8 cellular contexts compared by ENCODE assay signal in genomic region chr16:85330694-85331188, GRCh38.
DNase-seq lines count a peak whose midpoint lies in the region; TF ChIP-seq lines count a peak whose summit lies in the region.

No MANE protein-coding gene starts in this region.

- DNase-seq in activated CD4-positive, alpha-beta T cell treated with anti-CD3 and anti-CD28 coated beads, Interleukin-2, amount 10 ng/mL, durations not matched to agents 24 days and 14 days: peak; percentile 75
- no peak for DNase-seq in activated CD4-positive, alpha-beta T cell treated with anti-CD3 and anti-CD28 coated beads for 4 hours
- DNase-seq in SK-N-MC (ENCODE audit: low read depth, low spot score): no peak
- peak; percentile 87 for DNase-seq in fibroblast of mammary gland (ENCODE audit: low read depth)
- no peak for DNase-seq in ecto neural progenitor cell (ENCODE audit: low spot score)
- DNase-seq in NCI-H187 (lab: John Stamatoyannopoulos, UW): no peak

- no peak overlapping the region for H3K4me3 Mint-ChIP-seq in activated CD4-positive, alpha-beta T cell treated with anti-CD3 and anti-CD28 coated beads, Interleukin-2, amount 10 ng/mL, durations not matched to agents 24 days and 14 days

- peaks cover 14% of the 10 kb centered on the region for H3K4me1 Mint-ChIP-seq in activated CD4-positive, alpha-beta T cell treated with anti-CD3 and anti-CD28 coated beads, Interleukin-2, amount 10 ng/mL, durations not matched to agents 24 days and 14 days

- H3K9ac ChIP-seq in SK-N-MC (ENCODE audit: insufficient read length) (no peak overlapping the region), parathyroid adenoma (no peak overlapping the region)

- H3K4me1 ChIP-seq in parathyroid adenoma: peaks cover 5% of the 10 kb centered on the region

- H3K36me3 Mint-ChIP-seq in activated CD4-positive, alpha-beta T cell treated with anti-CD3 and anti-CD28 coated beads, Interleukin-2, amount 10 ng/mL, durations not matched to agents 24 days and 14 days (ENCODE audit: low read depth): no peaks in the 10 kb centered on the region

- intact Hi-C loops in activated CD4-positive, alpha-beta T cell treated with anti-CD3 and anti-CD28 coated beads, Interleukin-2, amount 10 ng/mL, durations not matched to agents 24 days and 14 days (cut with micrococcal nuclease): loop anchor here (1.0 kb wide), 1 partner anchor 27 kb away; no protein-coding TSS in a partner anchor

- H3K9me3 ChIP-seq in SK-N-MC (ENCODE audit: low read depth, low read length) (no peaks in the 10 kb centered on the region), parathyroid adenoma (ENCODE audit: control insufficient read depth, low read length) (no peaks in the 10 kb centered on the region)

- no peaks in the 10 kb centered on the region for H3K27me3 ChIP-seq in parathyroid adenoma (ENCODE audit: control insufficient read depth, insufficient read depth, low read length)

- no peak overlapping the region for H2AFZ ChIP-seq in parathyroid adenoma

- peak overlapping the region; percentile 50; the same call in 1 of the 2 replicates for H3K27ac ChIP-seq in SK-N-MC
- H3K27ac ChIP-seq in parathyroid adenoma: no peak overlapping the region

- H3K36me3 ChIP-seq in SK-N-MC (ENCODE audit: insufficient read depth, low read length): no peaks in the 10 kb centered on the region
- no peaks in the 10 kb centered on the region for H3K36me3 ChIP-seq in parathyroid adenoma (ENCODE audit: control insufficient read depth, insufficient read depth, low read length)

- no peak for TF ChIP-seq EP300 in Ishikawa (IDR thresholded peaks at IDR 0.05; ENCODE audit: borderline replicate concordance)

- H3K79me2 ChIP-seq in parathyroid adenoma: peaks cover 6% of the 10 kb centered on the region

- peaks cover 11% of the 10 kb centered on the region for H3K27me3 Mint-ChIP-seq in activated CD4-positive, alpha-beta T cell treated with anti-CD3 and anti-CD28 coated beads, Interleukin-2, amount 10 ng/mL, durations not matched to agents 24 days and 14 days

- no peak overlapping the region for H3K27ac Mint-ChIP-seq in activated CD4-positive, alpha-beta T cell treated with anti-CD3 and anti-CD28 coated beads, Interleukin-2, amount 10 ng/mL, durations not matched to agents 24 days and 14 days

- H3K4me2 ChIP-seq in parathyroid adenoma (ENCODE audit: low read length): no peak overlapping the region

- no peaks in the 10 kb centered on the region for H3K9me3 Mint-ChIP-seq in activated CD4-positive, alpha-beta T cell treated with anti-CD3 and anti-CD28 coated beads, Interleukin-2, amount 10 ng/mL, durations not matched to agents 24 days and 14 days

- H3K4me3 ChIP-seq in SK-N-MC (no peak overlapping the region), fibroblast of mammary gland (ENCODE audit: control insufficient read depth, low read depth, low read length) (no peak overlapping the region), parathyroid adenoma (ENCODE audit: low read depth, low read length) (no peak overlapping the region)

- TF ChIP-seq CTCF in fibroblast of mammary gland (conservative IDR thresholded peaks at IDR 0.05; ENCODE audit: control insufficient read depth, insufficient read depth, low read depth, low read length) (peak; percentile 61), parathyroid adenoma (IDR thresholded peaks at IDR 0.05) (peak; percentile 37)

- TF ChIP-seq RAD21 in Ishikawa (IDR thresholded peaks at IDR 0.05; ENCODE audit: low read depth): peak; percentile 48

TF ChIP-seq in Ishikawa, 13 proteins besides CTCF, POLR2A, EP300 and RAD21:
- TF ChIP-seq MAX (IDR thresholded peaks at IDR 0.05) (peak; percentile 90), YY1 (IDR thresholded peaks at IDR 0.05; ENCODE audit: low read depth) (no peak), NFIC (IDR thresholded peaks at IDR 0.05) (no peak), USF1 (IDR thresholded peaks at IDR 0.05) (peak; percentile 78), ZBTB7A (IDR thresholded peaks at IDR 0.05; ENCODE audit: low read depth) (no peak), TCF12 (IDR thresholded peaks at IDR 0.05; ENCODE audit: low read depth) (no peak; the same call in 1 of the 2 replicates), EGR1 (IDR thresholded peaks at IDR 0.05) (no peak), CEBPB (IDR thresholded peaks at IDR 0.05) (no peak), FOXM1 (IDR thresholded peaks at IDR 0.05; ENCODE audit: borderline replicate concordance, low read depth) (no peak; the same call in 1 of the 2 replicates), TEAD4 (IDR thresholded peaks at IDR 0.05) (no peak)

Comparison
In these comparisons a context has a peak if more than half of its experiments do, and no peak if none do; other contexts are left out.
1. DNase-seq: peak in activated CD4-positive, alpha-beta T cell treated with anti-CD3 and anti-CD28 coated beads, Interleukin-2, amount 10 ng/mL, durations not matched to agents 24 days and 14 days (single experiment) and fibroblast of mammary gland (single experiment); none in activated CD4-positive, alpha-beta T cell treated with anti-CD3 and anti-CD28 coated beads for 4 hours (0 of 2), SK-N-MC (single experiment), ecto neural progenitor cell (single experiment) and NCI-H187 (0 of 2).